In genomic region chr6:143027058-143027457, GRCh38 we compare ENCODE assay signal across 8 cellular contexts. TPM values are rescaled to one million over a fixed set of nuclear protein-coding genes. Genes with fewer than 3 reads are reported as not detected.
DNase-seq lines count a peak whose midpoint lies in the region; ATAC-seq and TF ChIP-seq lines count a peak whose summit lies in the region.

No MANE protein-coding gene starts in this region.

- peak; percentile 85 for TF ChIP-seq CTCF in fibroblast of pulmonary artery (IDR thresholded peaks at IDR 0.05; ENCODE audit: low read length, missing control alignments)
- TF ChIP-seq CTCF in parathyroid adenoma (IDR thresholded peaks at IDR 0.05): peak; percentile 84

- H3K36me3 ChIP-seq in Karpas-422 (ENCODE audit: insufficient read depth, low read length) (no peaks in the 10 kb centered on the region), parathyroid adenoma (ENCODE audit: control insufficient read depth, insufficient read depth, low read length) (no peaks in the 10 kb centered on the region)

- H2AFZ ChIP-seq in Karpas-422 (ENCODE audit: low read length) (no peak overlapping the region), parathyroid adenoma (peak overlapping the region; percentile 77)

- H4K20me1 ChIP-seq in Karpas-422 (ENCODE audit: insufficient read depth, low read depth, low read length): no peaks in the 10 kb centered on the region

- ATAC-seq in GM18520 (IDR thresholded peaks at IDR 0.05; ENCODE audit: unreplicated experiment) (no peak), HG03196 (IDR thresholded peaks at IDR 0.05; ENCODE audit: unreplicated experiment) (no peak), GM19328 (IDR thresholded peaks at IDR 0.05; ENCODE audit: unreplicated experiment) (no peak)

- no peaks in the 10 kb centered on the region for H3K9me2 ChIP-seq in Karpas-422 (replicated peaks; ENCODE audit: insufficient read depth, low read length)

- H3K4me2 ChIP-seq in Karpas-422 (ENCODE audit: low read depth, low read length, poor library complexity, severe bottlenecking): no peak overlapping the region
- no peak overlapping the region for H3K4me2 ChIP-seq in parathyroid adenoma (ENCODE audit: low read length)

- no peak overlapping the region for H3K4me3 ChIP-seq in Karpas-422 (ENCODE audit: low read length)
- H3K4me3 ChIP-seq in fibroblast of pulmonary artery (replicated peaks; ENCODE audit: low read depth, low read length): no peak overlapping the region
- H3K4me3 ChIP-seq in parathyroid adenoma (ENCODE audit: low read depth, low read length): no peak overlapping the region

- H3K27me3 ChIP-seq in Karpas-422 (ENCODE audit: low read length) (no peaks in the 10 kb centered on the region), parathyroid adenoma (ENCODE audit: control insufficient read depth, insufficient read depth, low read length) (no peaks in the 10 kb centered on the region)

- H3K9me3 ChIP-seq in Karpas-422 (ENCODE audit: low read length): no peaks in the 10 kb centered on the region
- no peaks in the 10 kb centered on the region for H3K9me3 ChIP-seq in parathyroid adenoma (ENCODE audit: control insufficient read depth, low read length)

- H3K27ac ChIP-seq in Karpas-422 (ENCODE audit: low read length) (no peak overlapping the region), parathyroid adenoma (no peak overlapping the region)

- H3K9ac ChIP-seq in Karpas-422 (ENCODE audit: low read length) (no peak overlapping the region), parathyroid adenoma (no peak overlapping the region)

- H3K79me2 ChIP-seq in Karpas-422 (ENCODE audit: low read length): no peaks in the 10 kb centered on the region
- H3K79me2 ChIP-seq in parathyroid adenoma: no peaks in the 10 kb centered on the region

- no peaks in the 10 kb centered on the region for H3K4me1 ChIP-seq in Karpas-422 (ENCODE audit: low read length)
- H3K4me1 ChIP-seq in parathyroid adenoma: no peaks in the 10 kb centered on the region

- DNase-seq in EH (ENCODE audit: low read depth): peak; percentile 40
- DNase-seq in Karpas-422: peak; percentile 72
- peak; percentile 67 for DNase-seq in activated CD8-positive, alpha-beta memory T cell treated with anti-CD3 and anti-CD28 coated beads, Interleukin-2, amount 50 U/mL, for 48 hours
- DNase-seq in fibroblast of pulmonary artery (ENCODE audit: low read depth): peak; percentile 57

RNA-seq across cellular contexts. Expression of gene AIG1, which starts 33.6 kb away (rescaled TPM):
- 1.4 and 10.2 TPM in 2 replicates for total RNA-seq in Karpas-422 (2014; rRNA removed; shearing (Covaris generic); ENCODE audit: low replicate concordance)
